ENCODE assay signal across 24 cellular contexts in the genomic region with DNA sequence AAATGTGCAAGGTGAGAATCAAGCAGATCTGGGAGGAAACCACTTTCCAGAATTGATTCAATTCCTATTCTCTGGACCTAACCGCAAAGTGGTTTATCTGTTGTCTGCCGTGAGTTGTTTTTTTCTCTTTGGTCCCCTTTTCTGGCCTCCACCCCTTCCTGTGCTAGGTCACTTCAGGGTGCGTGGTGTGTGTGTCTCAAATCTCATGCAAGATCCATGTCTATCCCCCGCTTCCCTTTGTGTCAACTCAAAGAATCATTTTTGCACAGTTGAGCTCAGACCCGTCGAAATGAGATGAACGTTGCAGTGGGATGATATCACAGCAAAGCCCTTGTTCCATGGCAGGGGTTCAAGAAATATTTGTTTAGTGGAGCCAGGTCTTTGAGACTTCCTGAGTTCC.
DNase-seq lines count a peak whose midpoint lies in the region; ATAC-seq and TF ChIP-seq lines count a peak whose summit lies in the region.
"Had no signal": no experiment of that assay in that cellular context is flagged by ENCODE, and none has a peak within 500 bp of the region (broad histone marks: within the 10 kb centered on the region; RNA-seq: fewer than 3 reads in every experiment).

No MANE protein-coding gene starts in this region.

- peaks cover 77% of the 10 kb centered on the region for H3K4me1 Mint-ChIP-seq in activated T-cell treated with anti-CD3 and anti-CD28 coated beads, Interleukin-2, amount 50 U/mL, for 72 hours (ENCODE audit: low read depth)
- H3K4me1 Mint-ChIP-seq in naive thymus-derived CD8-positive, alpha-beta T cell: peaks cover 15 to 44% (median 33%) of the 10 kb centered on the region in 4 donors
- H3K4me1 Mint-ChIP-seq: brain, neural progenitor cell had no signal

- TF ChIP-seq POLR2A in tibial nerve (IDR thresholded peaks at IDR 0.05) (no peak), gastroesophageal sphincter (IDR thresholded peaks at IDR 0.05) (no peak)

- H3K36me3 ChIP-seq in Loucy (ENCODE audit: insufficient read depth, low read length) (no peaks in the 10 kb centered on the region), tibial nerve (no peaks in the 10 kb centered on the region), SJCRH30 (no peaks in the 10 kb centered on the region), gastroesophageal sphincter (no peaks in the 10 kb centered on the region)
- H3K36me3 ChIP-seq: neural progenitor cell, spleen, upper lobe of left lung had no signal

- H3K27ac ChIP-seq in tibial nerve (no peak overlapping the region), SJCRH30 (no peak overlapping the region), gastroesophageal sphincter (no peak overlapping the region)
- H3K27ac ChIP-seq: C4-2B, foreskin keratinocyte, neural progenitor cell, spleen, upper lobe of left lung had no signal

- no peak for TF ChIP-seq CTCF in Loucy (conservative IDR thresholded peaks at IDR 0.05; ENCODE audit: low read length)
- TF ChIP-seq CTCF in tibial nerve (IDR thresholded peaks at IDR 0.05): no peak
- no peak for TF ChIP-seq CTCF in gastroesophageal sphincter (IDR thresholded peaks at IDR 0.05)

- H3K9me3 ChIP-seq in Loucy (ENCODE audit: insufficient read depth, low read depth, low read length): no peaks in the 10 kb centered on the region
- H3K9me3 ChIP-seq in tibial nerve: no peaks in the 10 kb centered on the region
- H3K9me3 ChIP-seq in SJCRH30 (replicated peaks): no peaks in the 10 kb centered on the region
- H3K9me3 ChIP-seq in gastroesophageal sphincter: no peaks in the 10 kb centered on the region
- H3K9me3 ChIP-seq: spleen, upper lobe of left lung had no signal

- H3K27me3 Mint-ChIP-seq in activated T-cell treated with anti-CD3 and anti-CD28 coated beads, Interleukin-2, amount 50 U/mL, for 72 hours (ENCODE audit: low read depth): peaks cover 12% of the 10 kb centered on the region
- no peaks in the 10 kb centered on the region for H3K27me3 Mint-ChIP-seq in naive thymus-derived CD8-positive, alpha-beta T cell

- peaks cover 34% of the 10 kb centered on the region for H3K4me1 ChIP-seq in Loucy (ENCODE audit: insufficient read depth, low read length, poor library complexity, severe bottlenecking)
- H3K4me1 ChIP-seq in tibial nerve: no peaks in the 10 kb centered on the region
- no peaks in the 10 kb centered on the region for H3K4me1 ChIP-seq in SJCRH30
- H3K4me1 ChIP-seq in gastroesophageal sphincter: no peaks in the 10 kb centered on the region
- H3K4me1 ChIP-seq: foreskin keratinocyte, neural progenitor cell, upper lobe of left lung had no signal

- H2AFZ ChIP-seq in Loucy (ENCODE audit: low read length): peak overlapping the region; percentile 0; the same call in 1 of the 2 replicates
- H2AFZ ChIP-seq: neural progenitor cell had no signal

- peak; percentile 10 for DNase-seq in activated CD8-positive, alpha-beta memory T cell treated with anti-CD3 and anti-CD28 coated beads, Interleukin-2, amount 50 U/mL, for 24 hours (ENCODE audit: extremely low read depth)
- no peak for DNase-seq in activated CD8-positive, alpha-beta memory T cell treated with anti-CD3 and anti-CD28 coated beads, Interleukin-2, amount 50 U/mL, for 4 hours
- peak; percentile 37 to 48 for DNase-seq in activated T-cell treated with anti-CD3 and anti-CD28 coated beads, Interleukin-2, amount 50 U/mL, for 72 hours
- DNase-seq in naive thymus-derived CD8-positive, alpha-beta T cell: no peak
- DNase-seq in tibial nerve (ENCODE audit: low spot score in 2 of 2) (no peak), SJCRH30 (no peak)
- DNase-seq: activated CD4-positive, CD25-positive, alpha-beta regulatory T cell treated with anti-CD3 and anti-CD28 coated beads, Interleukin-2, amount 50 U/mL, for 72 hours; activated gamma-delta T cell treated with Interleukin-2 at 50 U/mL for 16 hours; cortex of kidney; DMS53; foreskin keratinocyte; left cardiac atrium; NCI-H1105 treated with DMSO at 0.1 percent for 48 hours; NCI-H2107; NCI-H526; SHP77; spleen; stimulated activated naive CD4-positive, alpha-beta T cell treated with Interleukin-2 at 50 U/mL for 16 hours; upper lobe of left lung had no signal

- no peaks in the 10 kb centered on the region for H3F3A ChIP-seq in Loucy (ENCODE audit: low read depth)

- peak overlapping the region; percentile 7 for H3K4me2 ChIP-seq in Loucy (ENCODE audit: low read depth, low read length, poor library complexity, severe bottlenecking)
- H3K4me2 ChIP-seq: neural progenitor cell had no signal

- H3K4me3 ChIP-seq in Loucy (ENCODE audit: low read length, poor library complexity, severe bottlenecking) (no peak overlapping the region), tibial nerve (no peak overlapping the region), SJCRH30 (no peak overlapping the region), gastroesophageal sphincter (no peak overlapping the region)
- H3K4me3 ChIP-seq: neural progenitor cell, spleen, upper lobe of left lung had no signal

- TF ChIP-seq EP300 in tibial nerve (IDR thresholded peaks at IDR 0.05): no peak
- TF ChIP-seq EP300 in gastroesophageal sphincter (IDR thresholded peaks at IDR 0.05): no peak

- H3K9me2 ChIP-seq in Loucy (replicated peaks; ENCODE audit: low read depth, low read length): no peaks in the 10 kb centered on the region

- no peaks in the 10 kb centered on the region for H3K36me3 Mint-ChIP-seq in activated T-cell treated with anti-CD3 and anti-CD28 coated beads, Interleukin-2, amount 50 U/mL, for 72 hours (ENCODE audit: insufficient read depth in 2 of 2)
- no peaks in the 10 kb centered on the region for H3K36me3 Mint-ChIP-seq in naive thymus-derived CD8-positive, alpha-beta T cell
- H3K36me3 Mint-ChIP-seq: brain, neural progenitor cell had no signal

- WGBS in tibial nerve, 2 donors: 56 to 60% methylated on average over 7 of the region's 7 CpGs
- WGBS in gastroesophageal sphincter (ENCODE audit: low coverage in 1 of 2), 2 donors: 70 to 73% methylated on average over 4 to 5 of the region's 7 CpGs

- peak; percentile 38 to 55 for ATAC-seq in activated T-cell treated with anti-CD3 and anti-CD28 coated beads, Interleukin-2, amount 50 U/mL, for 72 hours (replicated peaks in 1 of 2)
- ATAC-seq in naive thymus-derived CD8-positive, alpha-beta T cell: peak; percentile 17 to 29
- no peak for ATAC-seq in gastroesophageal sphincter
- ATAC-seq: foreskin keratinocyte, left cardiac atrium had no signal

- POLR2A ChIA-PET in naive thymus-derived CD8-positive, alpha-beta T cell (lab: Charles Lee): interaction anchor here (0.7 to 1.0 kb wide), 2 partner anchors 11 to 23 kb away, joined by 3 read pairs; no protein-coding TSS in a partner anchor

- H4K20me1 ChIP-seq in Loucy (ENCODE audit: insufficient read depth, low read length, poor library complexity, severe bottlenecking): no peaks in the 10 kb centered on the region

- H3K27ac Mint-ChIP-seq in activated T-cell treated with anti-CD3 and anti-CD28 coated beads, Interleukin-2, amount 50 U/mL, for 72 hours: no peak overlapping the region
- peak overlapping the region in 4 of 10 donors; percentile 13 to 49 (median 28) for H3K27ac Mint-ChIP-seq in naive thymus-derived CD8-positive, alpha-beta T cell
- H3K27ac Mint-ChIP-seq: brain, neural progenitor cell had no signal

- peak overlapping the region; percentile 41 to 56 for H3K4me3 Mint-ChIP-seq in activated T-cell treated with anti-CD3 and anti-CD28 coated beads, Interleukin-2, amount 50 U/mL, for 72 hours
- peak overlapping the region; percentile 7 to 52 (median 36) for H3K4me3 Mint-ChIP-seq in naive thymus-derived CD8-positive, alpha-beta T cell
- H3K4me3 Mint-ChIP-seq: brain, neural progenitor cell had no signal

- H3K27me3 ChIP-seq in Loucy (ENCODE audit: insufficient read depth, low read length, poor library complexity, severe bottlenecking) (no peaks in the 10 kb centered on the region), tibial nerve (no peaks in the 10 kb centered on the region), SJCRH30 (no peaks in the 10 kb centered on the region), gastroesophageal sphincter (peaks cover 16% of the 10 kb centered on the region)
- H3K27me3 ChIP-seq: foreskin keratinocyte, neural progenitor cell, upper lobe of left lung had no signal

- H3K9me3 Mint-ChIP-seq in activated T-cell treated with anti-CD3 and anti-CD28 coated beads, Interleukin-2, amount 50 U/mL, for 72 hours: no peaks in the 10 kb centered on the region
- no peaks in the 10 kb centered on the region for H3K9me3 Mint-ChIP-seq in naive thymus-derived CD8-positive, alpha-beta T cell
- H3K9me3 Mint-ChIP-seq: brain, neural progenitor cell had no signal

- no peak overlapping the region for H3K9ac ChIP-seq in Loucy (ENCODE audit: low read depth, low read length, poor library complexity, severe bottlenecking)
- H3K9ac ChIP-seq: neural progenitor cell had no signal

- H3K79me2 ChIP-seq in Loucy (ENCODE audit: insufficient read depth, low read length): no peaks in the 10 kb centered on the region

Comparison
In these comparisons a context has a peak if more than half of its experiments do, and no peak if none do; other contexts are left out.
1. DNase-seq: peak in activated CD8-positive, alpha-beta memory T cell treated with anti-CD3 and anti-CD28 coated beads, Interleukin-2, amount 50 U/mL, for 24 hours (single experiment) and activated T-cell treated with anti-CD3 and anti-CD28 coated beads, Interleukin-2, amount 50 U/mL, for 72 hours (2 of 2); none in activated CD8-positive, alpha-beta memory T cell treated with anti-CD3 and anti-CD28 coated beads, Interleukin-2, amount 50 U/mL, for 4 hours (single experiment), naive thymus-derived CD8-positive, alpha-beta T cell (0 of 10), tibial nerve (0 of 2) and SJCRH30 (0 of 2).